In genomic region chr18:48824231-48824970, GRCh38 we compare ENCODE assay signal across 19 cellular contexts.
DNase-seq lines count a peak whose midpoint lies in the region; TF ChIP-seq lines count a peak whose summit lies in the region.
"Had no signal": no experiment of that assay in that cellular context is flagged by ENCODE, and none has a peak within 500 bp of the region (broad histone marks: within the 10 kb centered on the region; RNA-seq: fewer than 3 reads in every experiment).

No MANE protein-coding gene starts in this region.

- no peak for TF ChIP-seq CTCF in MCF 10A (IDR thresholded peaks at IDR 0.05; ENCODE audit: unreplicated experiment)
- no peak for TF ChIP-seq CTCF in mammary epithelial cell (conservative IDR thresholded peaks at IDR 0.05 in 1 of 2, IDR thresholded peaks at IDR 0.05 in 1 of 2; ENCODE audit: extremely low read depth in 1 of 2, insufficient read depth in 1 of 2, low read depth in 1 of 2, low read length in 2 of 2)
- TF ChIP-seq CTCF in endodermal cell (conservative IDR thresholded peaks at IDR 0.05), result no peak
- TF ChIP-seq CTCF in osteoblast (IDR thresholded peaks at IDR 0.05; ENCODE audit: extremely low read depth, low read depth, low read length), result no peak
- TF ChIP-seq CTCF in PC-9 (conservative IDR thresholded peaks at IDR 0.05), result no peak

- H3K27ac ChIP-seq in mammary epithelial cell (ENCODE audit: insufficient read depth, low read depth, low read length), result no peak overlapping the region
- no peak overlapping the region for H3K27ac ChIP-seq in endodermal cell (ENCODE audit: low read depth, low read length)
- H3K27ac ChIP-seq in osteoblast (ENCODE audit: low read depth, low read length), result peak overlapping the region; percentile 94
- no peak overlapping the region for H3K27ac ChIP-seq in PC-9
- H3K27ac ChIP-seq: neutrophil had no signal

- H3K36me3 ChIP-seq in mammary epithelial cell (ENCODE audit: insufficient read depth, low read length) (no peaks in the 10 kb centered on the region), endodermal cell (ENCODE audit: control insufficient read depth, insufficient read depth, low read length) (no peaks in the 10 kb centered on the region), osteoblast (ENCODE audit: insufficient read depth, low read length) (peaks cover under 1% of the 10 kb centered on the region), PC-9 (ENCODE audit: low read depth) (0 out of 2 replicates have a peak, but pooled peaks cover 6% of the 10 kb centered on the region)
- H3K36me3 ChIP-seq: neutrophil had no signal

- H2AFZ ChIP-seq in mammary epithelial cell (ENCODE audit: low read depth, low read length), result no peak overlapping the region
- H2AFZ ChIP-seq in osteoblast (ENCODE audit: low read length), result no peak overlapping the region
- H2AFZ ChIP-seq in PC-9, result no peak overlapping the region

- POLR2A ChIA-PET in MCF 10A (lab: Yijun Ruan, JAX) (interaction anchor here (0.6 kb wide), 1 partner anchor 86 kb away, joined by 3 read pairs; no protein-coding TSS in a partner anchor), PC-9 (lab: Charles Lee; ENCODE audit: unreplicated experiment) (no interaction called here)

- H3K79me2 ChIP-seq in mammary epithelial cell (ENCODE audit: insufficient read depth, low read length), result no peaks in the 10 kb centered on the region
- peaks cover 47% of the 10 kb centered on the region for H3K79me2 ChIP-seq in osteoblast (ENCODE audit: insufficient read depth, low read length)
- no peaks in the 10 kb centered on the region for H3K79me2 ChIP-seq in PC-9 (ENCODE audit: low read depth)

- H3K27me3 Mint-ChIP-seq in MCF 10A (ENCODE audit: insufficient read depth, unreplicated experiment) (no peaks in the 10 kb centered on the region), endodermal cell (ENCODE audit: insufficient read depth) (no peaks in the 10 kb centered on the region)
- H3K27me3 Mint-ChIP-seq: activated CD4-positive, alpha-beta memory T cell treated with anti-CD3 and anti-CD28 coated beads for 36 hours; CD8-positive, alpha-beta memory T cell had no signal

- H4K20me1 ChIP-seq in mammary epithelial cell (ENCODE audit: insufficient read depth, low read length) (no peaks in the 10 kb centered on the region), osteoblast (ENCODE audit: insufficient read depth, low read length) (no peaks in the 10 kb centered on the region), PC-9 (ENCODE audit: insufficient read depth) (no peaks in the 10 kb centered on the region)

- dilution Hi-C loops in mammary epithelial cell (cut with HindIII; ENCODE audit: low sequenced_read_pairs), result no loop called here

- H3K27ac Mint-ChIP-seq in MCF 10A (ENCODE audit: low read depth, unreplicated experiment) (peak overlapping the region; percentile 59), endodermal cell (no peak overlapping the region)
- H3K27ac Mint-ChIP-seq: activated CD4-positive, alpha-beta memory T cell treated with anti-CD3 and anti-CD28 coated beads for 36 hours had no signal

- H3K4me2 ChIP-seq in mammary epithelial cell (ENCODE audit: insufficient read depth, low read depth, low read length) (no peak overlapping the region), osteoblast (ENCODE audit: insufficient read depth, low read length) (no peak overlapping the region), PC-9 (no peak overlapping the region)

- no peaks in the 10 kb centered on the region for H3K9me3 Mint-ChIP-seq in MCF 10A (ENCODE audit: unreplicated experiment)
- H3K9me3 Mint-ChIP-seq in endodermal cell, result peaks cover 10% of the 10 kb centered on the region
- H3K9me3 Mint-ChIP-seq: activated CD4-positive, alpha-beta memory T cell treated with anti-CD3 and anti-CD28 coated beads for 36 hours; CD8-positive, alpha-beta memory T cell; immature natural killer cell had no signal

- H3K27me3 ChIP-seq in mammary epithelial cell (ENCODE audit: insufficient read depth, low read length) (no peaks in the 10 kb centered on the region), endodermal cell (ENCODE audit: control insufficient read depth, insufficient read depth, low read length, poor library complexity, severe bottlenecking) (no peaks in the 10 kb centered on the region), osteoblast (ENCODE audit: insufficient read depth, low read length) (no peaks in the 10 kb centered on the region), PC-9 (ENCODE audit: insufficient read depth, low read depth) (no peaks in the 10 kb centered on the region)

- no peak overlapping the region for H3K4me3 Mint-ChIP-seq in MCF 10A (ENCODE audit: unreplicated experiment)
- H3K4me3 Mint-ChIP-seq in endodermal cell, result no peak overlapping the region
- H3K4me3 Mint-ChIP-seq: activated CD4-positive, alpha-beta memory T cell treated with anti-CD3 and anti-CD28 coated beads for 36 hours; CD8-positive, alpha-beta memory T cell; immature natural killer cell had no signal

- BruUV-seq in MCF 10A (replicated peaks; lab: Mats Ljungman, UMichigan) (no TSS peak), mammary epithelial cell (replicated peaks; lab: Mats Ljungman, UMichigan) (no TSS peak), PC-9 (replicated peaks; lab: Mats Ljungman, UMichigan) (no TSS peak)

- H3K4me3 ChIP-seq in mammary epithelial cell (replicated peaks in 1 of 3; ENCODE audit: insufficient read depth in 1 of 3, low read depth in 2 of 3, low read length in 3 of 3) (no peak overlapping the region), endodermal cell (ENCODE audit: low read length) (no peak overlapping the region), osteoblast (ENCODE audit: insufficient read depth, low read length) (no peak overlapping the region), PC-9 (no peak overlapping the region)

- in situ Hi-C loops in mammary epithelial cell (cut with MboI; ENCODE audit: low sequenced_read_pairs in 2 of 2), result no loop called here

- peaks cover 3% of the 10 kb centered on the region; the same call in 1 of the 2 replicates for H3F3A ChIP-seq in PC-9 (ENCODE audit: insufficient read depth, low read depth)

- H3K9me3 ChIP-seq in mammary epithelial cell (replicated peaks; ENCODE audit: insufficient read depth, low read length), result no peaks in the 10 kb centered on the region
- peaks cover 10% of the 10 kb centered on the region for H3K9me3 ChIP-seq in endodermal cell (ENCODE audit: control insufficient read depth, low read length)
- no peaks in the 10 kb centered on the region for H3K9me3 ChIP-seq in osteoblast (ENCODE audit: low read depth, low read length)
- H3K9me3 ChIP-seq in PC-9 (ENCODE audit: insufficient read depth, low read depth), result no peaks in the 10 kb centered on the region; the same call in 1 of the 2 replicates
- H3K9me3 ChIP-seq: neutrophil had no signal

- DNase-seq in MCF 10A (ENCODE audit: unreplicated experiment) (no peak), mammary epithelial cell (no peak), endodermal cell (peak; percentile 25), osteoblast (ENCODE audit: insufficient read length, low spot score, missing footprints) (no peak), ureter (ENCODE audit: low spot score) (peak; percentile 19), NCI-H2171 treated with DMSO at 0.1 percent for 48 hours (lab: John Stamatoyannopoulos, UW) (no peak), NAMALWA (ENCODE audit: low spot score) (no peak), PC-9 (no peak)
- DNase-seq: activated CD4-positive, alpha-beta memory T cell treated with anti-CD3 and anti-CD28 coated beads for 36 hours; activated effector memory CD4-positive, alpha-beta T cell treated with anti-CD3 and anti-CD28 coated beads, Interleukin-2, amount 50 U/mL, for 16 hours; anterior cingulate cortex; cortex of kidney; immature natural killer cell; mesenchymal stem cell; NCI-H187 treated with DMSO at 0.1 percent for 48 hours; NCI-H524; SK-N-SH had no signal

- CTCF ChIA-PET in MCF 10A (lab: Yijun Ruan, JAX) (no interaction called here), mammary epithelial cell (lab: Charles Lee; ENCODE audit: low non-redundant PET) (no interaction called here), PC-9 (lab: Charles Lee) (no interaction called here)

- no peaks in the 10 kb centered on the region for H3K9me2 ChIP-seq in PC-9 (ENCODE audit: insufficient read depth)
- H3K9me2 ChIP-seq: SK-N-SH had no signal

- WGBS in mammary epithelial cell (ENCODE audit: low coverage, missing lambda C conversion rate), result 92% methylated on average over 11 of the region's 14 CpGs
- WGBS in endodermal cell (ENCODE audit: insufficient coverage in 1 of 2, insufficient read length in 1 of 2), 2 experiments, result 91 to 98% methylated on average over 14 of the region's 14 CpGs

- H3K36me3 Mint-ChIP-seq in MCF 10A (ENCODE audit: insufficient read depth, unreplicated experiment) (peaks cover 36% of the 10 kb centered on the region), endodermal cell (ENCODE audit: low read depth) (peaks cover 30% of the 10 kb centered on the region)
- H3K36me3 Mint-ChIP-seq: activated CD4-positive, alpha-beta memory T cell treated with anti-CD3 and anti-CD28 coated beads for 36 hours had no signal

- H3K9ac ChIP-seq in mammary epithelial cell (ENCODE audit: insufficient read depth, low read length), result no peak overlapping the region
- H3K9ac ChIP-seq in endodermal cell (ENCODE audit: extremely low read depth, low read length, poor library complexity, severe bottlenecking), result no peak overlapping the region
- H3K9ac ChIP-seq: SK-N-SH had no signal

- peaks cover 8% of the 10 kb centered on the region for H3K4me1 Mint-ChIP-seq in MCF 10A (ENCODE audit: insufficient read depth, unreplicated experiment)
- peaks cover 30% of the 10 kb centered on the region for H3K4me1 Mint-ChIP-seq in endodermal cell

- H3K4me1 ChIP-seq in mammary epithelial cell (ENCODE audit: insufficient read depth, low read length), result peaks cover 13% of the 10 kb centered on the region
- peaks cover 19% of the 10 kb centered on the region for H3K4me1 ChIP-seq in endodermal cell (ENCODE audit: control insufficient read depth, insufficient read depth, low read length)
- peaks cover 46% of the 10 kb centered on the region for H3K4me1 ChIP-seq in osteoblast (ENCODE audit: insufficient read depth, low read length)
- H3K4me1 ChIP-seq in PC-9 (replicated peaks; ENCODE audit: insufficient read depth), result peaks cover 13% of the 10 kb centered on the region

- intact Hi-C loops in MCF 10A (cut with micrococcal nuclease), result no loop called here
- intact Hi-C loops in mammary epithelial cell (cut with micrococcal nuclease), result no loop called here
- intact Hi-C loops in PC-9 (cut with micrococcal nuclease; ENCODE audit: unreplicated experiment), result no loop called here

Comparison
In these comparisons a context has a peak if more than half of its experiments do, and no peak if none do; other contexts are left out.
1. DNase-seq: peak in endodermal cell (single experiment) and ureter (single experiment); none in MCF 10A (single experiment), mammary epithelial cell (single experiment), osteoblast (single experiment), NCI-H2171 treated with DMSO at 0.1 percent for 48 hours (single experiment), NAMALWA (single experiment) and PC-9 (0 of 2).